In genomic region chr15:31250033-31250432, GRCh38 we compare ENCODE assay signal across 25 cellular contexts.
"Had no signal": no experiment of that assay in that cellular context is flagged by ENCODE, and none has a peak within 500 bp of the region (broad histone marks: within the 10 kb centered on the region; RNA-seq: fewer than 3 reads in every experiment).

No MANE protein-coding gene starts in this region.

- H3K27me3 ChIP-seq: breast epithelium had no signal

- H3K27ac ChIP-seq: breast epithelium had no signal

- H3K27me3 Mint-ChIP-seq: activated B cell treated with CpG ODN at 0.5 μM for 24 hours; activated naive CD4-positive, alpha-beta T cell treated with anti-CD3 and anti-CD28 coated beads, Interleukin-2, amount 50 U/mL, for 24 hours; T-cell had no signal

- FAIRE-seq: RCC 7860, TTC549 had no signal

- H3K9me3 ChIP-seq: breast epithelium had no signal

- H3K36me3 Mint-ChIP-seq: activated naive CD4-positive, alpha-beta T cell treated with anti-CD3 and anti-CD28 coated beads, Interleukin-2, amount 50 U/mL, for 24 hours; T-cell had no signal

- DNase-seq: activated B cell treated with CpG ODN at 0.5 μM for 24 hours; activated CD4-positive, alpha-beta memory T cell treated with anti-CD3 and anti-CD28 coated beads, Interleukin-2, amount 10 ng/mL, durations not matched to agents 7 days and 5 days; activated CD4-positive, alpha-beta T cell treated with anti-CD3 and anti-CD28 coated beads for 1 hour; activated CD4-positive, alpha-beta T cell treated with anti-CD3 and anti-CD28 coated beads, Interleukin-2, amount 50 U/mL, for 1 hour; activated gamma-delta T cell treated with Interleukin-2 at 50 U/mL for 16 hours; activated T-cell treated with anti-CD3 and anti-CD28 coated beads for 4 hours; activated T-cell treated with anti-CD3 and anti-CD28 coated beads, Interleukin-2, amount 50 U/mL, for 72 hours; aorta; caudate nucleus; KG1; NCI-H1048; NCI-H146; NCI-H187 treated with DMSO at 0.1 percent for 48 hours; NCI-H2081 treated with DMSO at 0.1 percent for 48 hours; NCI-H446; NCI-H524; SIG-M5; T-cell; T-helper 2 cell; T1000 had no signal

- H3K4me3 ChIP-seq: breast epithelium had no signal

- H3K9me3 Mint-ChIP-seq: activated B cell treated with CpG ODN at 0.5 μM for 24 hours; activated CD4-positive, alpha-beta memory T cell treated with anti-CD3 and anti-CD28 coated beads, Interleukin-2, amount 10 ng/mL, durations not matched to agents 7 days and 5 days; activated naive CD4-positive, alpha-beta T cell treated with anti-CD3 and anti-CD28 coated beads, Interleukin-2, amount 50 U/mL, for 24 hours; activated T-cell treated with anti-CD3 and anti-CD28 coated beads, Interleukin-2, amount 50 U/mL, for 72 hours; activated T-helper 2 cell treated with anti-CD3 and anti-CD28 coated beads, Interferon-gamma antibody, Interleukin-2, Interleukin-4, amounts not matched to agents 10 μg/mL and 5 μg/mL and 100 μg/mL, durations not matched to agents 14 hours and 24 hours and 36 hours; T-cell had no signal

- H3K36me3 ChIP-seq: breast epithelium had no signal

- H3K27ac Mint-ChIP-seq: activated B cell treated with CpG ODN at 0.5 μM for 24 hours; activated CD4-positive, alpha-beta memory T cell treated with anti-CD3 and anti-CD28 coated beads, Interleukin-2, amount 10 ng/mL, durations not matched to agents 7 days and 5 days; activated naive CD4-positive, alpha-beta T cell treated with anti-CD3 and anti-CD28 coated beads, Interleukin-2, amount 50 U/mL, for 24 hours; activated T-cell treated with anti-CD3 and anti-CD28 coated beads, Interleukin-2, amount 50 U/mL, for 72 hours; activated T-helper 2 cell treated with anti-CD3 and anti-CD28 coated beads, Interferon-gamma antibody, Interleukin-2, Interleukin-4, amounts not matched to agents 10 μg/mL and 5 μg/mL and 100 μg/mL, durations not matched to agents 14 hours and 24 hours and 36 hours; T-cell had no signal

- H3K4me1 ChIP-seq: breast epithelium had no signal

- H3K4me3 Mint-ChIP-seq: activated B cell treated with CpG ODN at 0.5 μM for 24 hours; activated CD4-positive, alpha-beta memory T cell treated with anti-CD3 and anti-CD28 coated beads, Interleukin-2, amount 10 ng/mL, durations not matched to agents 7 days and 5 days; activated naive CD4-positive, alpha-beta T cell treated with anti-CD3 and anti-CD28 coated beads, Interleukin-2, amount 50 U/mL, for 24 hours; activated T-cell treated with anti-CD3 and anti-CD28 coated beads, Interleukin-2, amount 50 U/mL, for 72 hours; T-cell had no signal

- ATAC-seq: activated T-cell treated with anti-CD3 and anti-CD28 coated beads, Interleukin-2, amount 50 U/mL, for 72 hours; T-cell had no signal
